Comparison of ENCODE assay signal across 9 cellular contexts in genomic region chr12:131808744-131809371, GRCh38. TPM values are rescaled to one million over a fixed set of nuclear protein-coding genes. Genes with fewer than 3 reads are reported as not detected.
DNase-seq lines count a peak whose midpoint lies in the region; ATAC-seq and TF ChIP-seq lines count a peak whose summit lies in the region.
"Had no signal": no experiment of that assay in that cellular context is flagged by ENCODE, and none has a peak within 500 bp of the region (broad histone marks: within the 10 kb centered on the region; RNA-seq: fewer than 3 reads in every experiment).

No MANE protein-coding gene starts in this region.

- WGBS in heart left ventricle, 4 donors = 61 to 75% (median 65%) methylated on average over 40 to 44 of the region's 44 CpGs
- 65% methylated on average over 44 of the region's 44 CpGs for WGBS in suprapubic skin
- 78 to 92% methylated on average over 35 to 44 of the region's 44 CpGs for WGBS in lower leg skin, 2 donors

- H3K27me3 ChIP-seq in heart left ventricle = peaks cover 0 to 10% (median 0%) of the 10 kb centered on the region in 9 donors
- H3K27me3 ChIP-seq in suprapubic skin = no peaks in the 10 kb centered on the region
- H3K27me3 ChIP-seq: pancreas had no signal

- peak overlapping the region in 11 of 12 donors; percentile 11 to 64 (median 36) for H3K4me3 ChIP-seq in heart left ventricle
- no peak overlapping the region for H3K4me3 ChIP-seq in suprapubic skin
- no peak overlapping the region for H3K4me3 ChIP-seq in lower leg skin (ENCODE audit: low read depth, poor library complexity, severe bottlenecking)
- H3K4me3 ChIP-seq: pancreas had no signal

- H3K9me3 Mint-ChIP-seq in activated B cell treated with CpG ODN at 0.5 μM for 24 hours = peaks cover 4% of the 10 kb centered on the region

- no peak for TF ChIP-seq POLR2A in heart left ventricle (IDR thresholded peaks at IDR 0.05)
- TF ChIP-seq POLR2A in suprapubic skin (IDR thresholded peaks at IDR 0.05) = no peak
- no peak for TF ChIP-seq POLR2A in lower leg skin (IDR thresholded peaks at IDR 0.05)

- H3K9me3 ChIP-seq in heart left ventricle (peaks cover 0 to 10% (median 6%) of the 10 kb centered on the region in 12 donors), suprapubic skin (no peaks in the 10 kb centered on the region)
- H3K9me3 ChIP-seq: pancreas had no signal

- intact Hi-C loops in activated B cell treated with CpG ODN at 0.5 μM for 24 hours (cut with micrococcal nuclease) (no loop called here), heart left ventricle (cut with DNase I) (loop anchor here in 1 of 10 donors (10.0 kb wide), 1 partner anchor 204 kb away; no protein-coding TSS in a partner anchor), lower leg skin (cut with DNase I; ENCODE audit: low total_unique reads) (no loop called here)

- H3K27ac Mint-ChIP-seq in activated B cell treated with CpG ODN at 0.5 μM for 24 hours = peak overlapping the region; percentile 50

- H3K36me3 ChIP-seq in heart left ventricle (no peaks in the 10 kb centered on the region), suprapubic skin (no peaks in the 10 kb centered on the region)
- H3K36me3 ChIP-seq: pancreas had no signal

- peaks cover 5% of the 10 kb centered on the region for H3K4me1 Mint-ChIP-seq in activated B cell treated with CpG ODN at 0.5 μM for 24 hours

- POLR2A ChIA-PET in activated B cell treated with CpG ODN at 0.5 μM for 24 hours (lab: Charles Lee) = interaction anchor here (0.6 to 0.8 kb wide), 2 partner anchors 19 to 33 kb away, joined by 3 to 5 read pairs; no protein-coding TSS in a partner anchor

- peaks cover 2% of the 10 kb centered on the region for H3K36me3 Mint-ChIP-seq in activated B cell treated with CpG ODN at 0.5 μM for 24 hours (ENCODE audit: low read depth)

- CTCF ChIA-PET in activated B cell treated with CpG ODN at 0.5 μM for 24 hours (lab: Charles Lee) = no interaction called here

- H3K4me3 Mint-ChIP-seq in activated B cell treated with CpG ODN at 0.5 μM for 24 hours = peak overlapping the region; percentile 69

- DNase-seq in AG20443 (ENCODE audit: low spot score) = peak; percentile 79
- peak; percentile 82 for DNase-seq in GM20000 (ENCODE audit: low spot score)
- no peak for DNase-seq in activated B cell treated with CpG ODN at 0.5 μM for 24 hours
- DNase-seq in heart left ventricle = peak in 4 of 5 donors; percentile 55 to 83 (median 68)
- DNase-seq in NCI-H226 = no peak
- no peak for DNase-seq in stimulated activated CD4-positive, alpha-beta T cell treated with anti-CD3 and anti-CD28 coated beads, Interleukin-4, amount 100 ng/mL, for 1 hour
- no peak for DNase-seq in suprapubic skin (ENCODE audit: low spot score in 2 of 2)
- no peak for DNase-seq in lower leg skin (ENCODE audit: low spot score in 2 of 2)
- DNase-seq: pancreas had no signal

- H3K4me1 ChIP-seq in heart left ventricle (peaks cover 0 to 10% (median 0%) of the 10 kb centered on the region in 12 donors), suprapubic skin (peaks cover 6% of the 10 kb centered on the region)
- H3K4me1 ChIP-seq: pancreas had no signal

- ATAC-seq in activated B cell treated with CpG ODN at 0.5 μM for 24 hours (ENCODE audit: low read depth) (peak; percentile 56), heart left ventricle (peak in 3 of 4 donors; percentile 76 to 83 (median 79))

- TF ChIP-seq EP300 in suprapubic skin (IDR thresholded peaks at IDR 0.05) = no peak

- H3K27ac ChIP-seq in heart left ventricle (peak overlapping the region in 4 of 12 donors; percentile 8 to 85 (median 44)), suprapubic skin (no peak overlapping the region)
- H3K27ac ChIP-seq: pancreas had no signal

- H3K27me3 Mint-ChIP-seq in activated B cell treated with CpG ODN at 0.5 μM for 24 hours = no peaks in the 10 kb centered on the region

- TF ChIP-seq CTCF in GM20000 (IDR thresholded peaks at IDR 0.05; ENCODE audit: extremely low read depth, missing control alignments) (no peak), activated B cell treated with CpG ODN at 0.5 μM for 24 hours (IDR thresholded peaks at IDR 0.05) (no peak), heart left ventricle (IDR thresholded peaks at IDR 0.05) (no peak), suprapubic skin (IDR thresholded peaks at IDR 0.05) (no peak), lower leg skin (IDR thresholded peaks at IDR 0.05) (no peak)

RNA-seq across cellular contexts. Expression of gene MMP17, which starts 19.3 kb away (rescaled TPM):
- total RNA-seq in activated B cell treated with CpG ODN at 0.5 μM for 24 hours (8.2 and 11.3 TPM in 2 replicates), heart left ventricle (1 to 10 TPM in 6 of 9 donors, under 1 TPM in 3; 0.28 to 2.1 (median 1.2) TPM), suprapubic skin (10 to 100 TPM in 1 of 4 donors, 1 to 10 TPM in 3; 3.0 to 10.1 (median 5.6) TPM), lower leg skin (10 to 100 TPM in 1 of 4 donors, 1 to 10 TPM in 3; 5.4 to 11.6 (median 5.7) TPM)
- 1 to 10 TPM; 1.5 to 2.0 TPM for polyA plus RNA-seq in heart left ventricle

Comparison
In these comparisons a context has a peak if more than half of its experiments do, and no peak if none do; other contexts are left out.
1. DNase-seq: peak in AG20443 (single experiment), GM20000 (single experiment) and heart left ventricle (4 of 5); none in activated B cell treated with CpG ODN at 0.5 μM for 24 hours (single experiment), NCI-H226 (single experiment), stimulated activated CD4-positive, alpha-beta T cell treated with anti-CD3 and anti-CD28 coated beads, Interleukin-4, amount 100 ng/mL, for 1 hour (single experiment), suprapubic skin (0 of 2) and lower leg skin (0 of 2).
2. H3K4me3 ChIP-seq: peak in heart left ventricle (11 of 12); none in suprapubic skin (single experiment) and lower leg skin (single experiment).